27 cellular contexts compared by ENCODE assay signal in the genomic region with DNA sequence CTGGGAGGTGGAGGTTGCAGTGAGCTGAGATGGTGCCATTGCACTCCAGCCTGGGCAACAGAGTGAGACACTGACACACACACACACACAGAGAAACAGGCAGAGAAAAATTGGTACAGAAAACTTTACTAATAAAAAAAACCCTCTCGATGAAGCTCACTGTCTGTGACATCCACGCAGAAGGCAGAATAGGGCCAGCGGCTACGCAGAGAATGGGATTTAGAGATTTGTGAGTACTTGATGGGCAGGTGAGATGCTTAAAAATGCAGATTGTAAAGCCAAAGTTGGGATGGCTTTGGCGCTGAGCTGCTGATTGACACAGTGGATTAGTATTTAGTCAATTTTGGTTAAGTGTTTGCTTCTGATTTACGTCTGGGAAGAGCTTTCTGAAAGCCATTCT.
"Had no signal": no experiment of that assay in that cellular context is flagged by ENCODE, and none has a peak within 500 bp of the region (broad histone marks: within the 10 kb centered on the region; RNA-seq: fewer than 3 reads in every experiment).

No MANE protein-coding gene starts in this region.

- H3K27ac Mint-ChIP-seq: stimulated activated effector memory CD8-positive, alpha-beta T cell treated with anti-CD3 and anti-CD28 coated beads, Interleukin-12 subunit alpha, Interleukin-12 subunit beta, amount 100 ng/mL, for 72 hours; stimulated activated memory B cell treated with anti-CD40 and anti-IgM and Interleukin-4, amounts not matched to agents 10 μg/mL and 1 μg/mL and 100 μg/mL, for 72 hours; stimulated activated naive B cell treated with anti-CD40 and anti-IgM and Interleukin-4, amounts not matched to agents 10 μg/mL and 1 μg/mL and 100 μg/mL, for 72 hours; stimulated activated naive CD8-positive, alpha-beta T cell treated with anti-CD3 and anti-CD28 coated beads, Interleukin-15, amount 100 ng/mL, for 72 hours; stimulated activated naive CD8-positive, alpha-beta T cell treated with anti-CD3 and anti-CD28 coated beads, Interleukin-15, Interleukin-2, amounts not matched to agents 100 ng/mL and 50 ng/mL, for 24 hours; type B pancreatic cell had no signal

- H3K36me3 ChIP-seq: stomach, suprapubic skin, thoracic aorta, thyroid gland, tibial artery, tibial nerve, transverse colon, upper lobe of left lung, upper lobe of right lung, uterus, vagina had no signal

- H3K4me1 ChIP-seq: stomach, suprapubic skin, testis, thyroid gland, tibial artery, tibial nerve, transverse colon, upper lobe of left lung, upper lobe of right lung, uterus, vagina had no signal

- H3K27me3 ChIP-seq: testis, thyroid gland, tibial artery, tibial nerve, upper lobe of left lung, uterus, vagina had no signal

- H3K27ac ChIP-seq: stomach, suprapubic skin, testis, thoracic aorta, thyroid gland, tibial artery, tibial nerve, transverse colon, upper lobe of left lung, upper lobe of right lung, uterus, vagina had no signal

- H3K4me1 Mint-ChIP-seq: stimulated activated effector memory CD8-positive, alpha-beta T cell treated with anti-CD3 and anti-CD28 coated beads, Interleukin-12 subunit alpha, Interleukin-12 subunit beta, amount 100 ng/mL, for 72 hours; stimulated activated memory B cell treated with anti-CD40 and anti-IgM and Interleukin-4, amounts not matched to agents 10 μg/mL and 1 μg/mL and 100 μg/mL, for 72 hours; stimulated activated naive B cell treated with anti-CD40 and anti-IgM and Interleukin-4, amounts not matched to agents 10 μg/mL and 1 μg/mL and 100 μg/mL, for 72 hours; stimulated activated naive CD8-positive, alpha-beta T cell treated with anti-CD3 and anti-CD28 coated beads, Interleukin-15, amount 100 ng/mL, for 72 hours had no signal

- H3K4me3 Mint-ChIP-seq: stimulated activated effector memory CD8-positive, alpha-beta T cell treated with anti-CD3 and anti-CD28 coated beads, Interleukin-12 subunit alpha, Interleukin-12 subunit beta, amount 100 ng/mL, for 72 hours; stimulated activated memory B cell treated with anti-CD40 and anti-IgM and Interleukin-4, amounts not matched to agents 10 μg/mL and 1 μg/mL and 100 μg/mL, for 72 hours; stimulated activated naive B cell treated with anti-CD40 and anti-IgM and Interleukin-4, amounts not matched to agents 10 μg/mL and 1 μg/mL and 100 μg/mL, for 72 hours; stimulated activated naive CD8-positive, alpha-beta T cell treated with anti-CD3 and anti-CD28 coated beads, Interleukin-15, amount 100 ng/mL, for 72 hours; stimulated activated naive CD8-positive, alpha-beta T cell treated with anti-CD3 and anti-CD28 coated beads, Interleukin-15, Interleukin-2, amounts not matched to agents 100 ng/mL and 50 ng/mL, for 24 hours; type B pancreatic cell had no signal

- H3K36me3 Mint-ChIP-seq: stimulated activated effector memory CD8-positive, alpha-beta T cell treated with anti-CD3 and anti-CD28 coated beads, Interleukin-12 subunit alpha, Interleukin-12 subunit beta, amount 100 ng/mL, for 72 hours; stimulated activated memory B cell treated with anti-CD40 and anti-IgM and Interleukin-4, amounts not matched to agents 10 μg/mL and 1 μg/mL and 100 μg/mL, for 72 hours; stimulated activated naive B cell treated with anti-CD40 and anti-IgM and Interleukin-4, amounts not matched to agents 10 μg/mL and 1 μg/mL and 100 μg/mL, for 72 hours; type B pancreatic cell had no signal

- H3K9me3 Mint-ChIP-seq: stimulated activated effector memory CD8-positive, alpha-beta T cell treated with anti-CD3 and anti-CD28 coated beads, Interleukin-12 subunit alpha, Interleukin-12 subunit beta, amount 100 ng/mL, for 72 hours; stimulated activated naive CD8-positive, alpha-beta T cell treated with anti-CD3 and anti-CD28 coated beads, Interleukin-15, amount 100 ng/mL, for 72 hours had no signal

- H3K4me3 ChIP-seq: stomach, suprapubic skin, testis, thoracic aorta, thyroid gland, tibial artery, tibial nerve, transverse colon, upper lobe of left lung, upper lobe of right lung, uterus, vagina had no signal

- DNase-seq: stimulated activated CD4-positive, alpha-beta T cell treated with anti-CD3 and anti-CD28 coated beads, Interleukin-2, amount 100 ng/mL, for 48 hours; stimulated activated CD4-positive, alpha-beta T cell treated with anti-CD3 and anti-CD28 coated beads, Interleukin-4, amount 100 ng/mL, for 1 hour; stimulated activated CD4-positive, alpha-beta T cell treated with anti-CD3 and anti-CD28 coated beads, Interleukin-4, amount 100 ng/mL, for 24 hours; stimulated activated CD4-positive, alpha-beta T cell treated with anti-CD3 and anti-CD28 coated beads, Interleukin-4, amount 100 ng/mL, for 4 hours; stimulated activated CD8-positive, alpha-beta memory T cell treated with anti-CD3 and anti-CD28 coated beads, Interleukin-4, amount 100 ng/mL, for 48 hours; stimulated activated naive B cell treated with anti-CD40 and anti-IgM and Interleukin-4, amounts not matched to agents 10 μg/mL and 1 μg/mL and 100 μg/mL, for 72 hours; stimulated activated naive CD4-positive, alpha-beta T cell; stimulated activated naive CD4-positive, alpha-beta T cell treated with Interleukin-2 at 50 U/mL for 16 hours; stimulated activated naive CD8-positive, alpha-beta T cell treated with anti-CD3 and anti-CD28 coated beads, Interleukin-15, amount 100 ng/mL, for 72 hours; stimulated activated naive CD8-positive, alpha-beta T cell treated with anti-CD3 and anti-CD28 coated beads, Interleukin-15, Interleukin-2, amounts not matched to agents 100 U/mL and 50 U/mL, for 24 hours; stomach; testis; thyroid gland; tibial artery; transverse colon; trophoblast cell; upper lobe of right lung; uterus had no signal

- H3K9me3 ChIP-seq: testis, thoracic aorta, thyroid gland, upper lobe of right lung, uterus had no signal

- H3K27me3 Mint-ChIP-seq: type B pancreatic cell had no signal
